Comparison of ENCODE assay signal across 9 cellular contexts in the genomic region with DNA sequence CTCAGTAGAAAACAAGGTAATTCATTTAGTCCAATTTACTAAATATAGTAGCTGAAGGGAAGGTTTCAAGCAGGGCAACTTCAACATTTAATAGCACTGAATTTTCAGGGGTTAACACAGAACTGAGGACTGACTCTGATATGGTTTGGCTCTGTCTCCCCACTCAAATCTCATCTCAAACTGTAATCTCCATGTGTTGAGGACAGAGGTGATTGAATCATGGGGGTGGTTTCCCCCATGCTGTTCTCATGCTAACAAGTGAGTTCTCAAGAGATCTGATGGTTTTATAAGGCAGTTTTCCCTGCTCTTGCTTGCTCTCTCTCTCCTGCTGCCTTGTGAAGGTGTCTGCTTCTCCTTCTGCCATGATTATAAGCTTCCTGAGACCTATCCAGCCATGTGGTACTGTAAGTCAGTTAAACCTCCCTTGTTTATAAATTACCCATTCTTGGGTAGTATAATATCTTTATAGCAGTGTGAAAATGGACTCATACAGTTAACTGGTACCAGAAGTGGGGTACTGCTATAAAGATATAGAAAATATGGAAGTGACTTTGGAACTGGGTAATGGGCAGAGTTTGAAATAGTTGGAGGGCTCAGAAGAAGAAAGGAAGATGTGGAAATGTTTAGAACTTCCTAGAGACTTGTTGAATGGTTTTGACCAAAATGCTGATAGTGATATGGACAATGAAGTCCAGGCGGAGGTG.
"Had no signal": no experiment of that assay in that cellular context is flagged by ENCODE, and none has a peak within 500 bp of the region (broad histone marks: within the 10 kb centered on the region; RNA-seq: fewer than 3 reads in every experiment).

No MANE protein-coding gene starts in this region.

- H2AFZ ChIP-seq: GM23338 had no signal

- H3K4me1 Mint-ChIP-seq: GM23338 had no signal

- FAIRE-seq: H1, H54, HTR-8/SVneo had no signal

- DNase-seq: H9, HCEC 1CT, HFFc6, IMR-90, KBM-7 had no signal

- H3K4me3 ChIP-seq: GM23338 had no signal

- H3K4me3 Mint-ChIP-seq: GM23338, H9, HFFc6 had no signal

- H3K4me2 ChIP-seq: GM23338 had no signal

- H3K27ac Mint-ChIP-seq: GM23338, H9, HFFc6 had no signal

- ATAC-seq: GM23338 had no signal
